In the genomic region with DNA sequence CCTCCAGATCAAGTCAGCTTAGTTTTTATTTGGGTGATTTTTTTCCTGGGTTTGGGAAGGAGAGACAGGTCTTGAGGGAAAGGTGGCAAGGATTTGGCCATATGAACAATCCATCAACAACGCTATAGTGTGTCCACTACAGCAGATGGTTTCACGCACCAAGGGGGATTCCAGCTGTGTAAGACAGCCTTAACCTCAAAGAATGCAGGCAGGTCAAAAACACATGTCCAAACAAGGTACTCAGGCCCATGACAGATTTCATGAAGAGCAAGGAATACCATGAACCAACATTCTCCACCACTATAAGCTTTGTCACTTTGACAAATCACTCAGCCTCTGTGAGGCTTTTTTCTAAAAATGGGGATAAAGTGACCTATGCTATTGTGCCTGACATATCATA, we compare ENCODE assay signal across 1 cellular context.
TF ChIP-seq lines count a peak whose summit lies in the region.

No MANE protein-coding gene starts in this region.

TF ChIP-seq in H1, 55 proteins besides CTCF, POLR2A, EP300 and RAD21:
- TF ChIP-seq FOSL1 (IDR thresholded peaks at IDR 0.05; ENCODE audit: insufficient read depth, low read depth, low read length) (no peak), RXRA (IDR thresholded peaks at IDR 0.05; ENCODE audit: insufficient read depth, low read depth, low read length) (no peak), TAF1 (IDR thresholded peaks at IDR 0.05; ENCODE audit: low read depth, low read length) (no peak), KDM1A (IDR thresholded peaks at IDR 0.05; ENCODE audit: borderline replicate concordance, low read length) (no peak), RNF2 (IDR thresholded peaks at IDR 0.05; ENCODE audit: borderline replicate concordance, low read depth, low read length, missing control alignments, poor library complexity, severe bottlenecking) (no peak), E2F6 (IDR thresholded peaks at IDR 0.05) (no peak), JUND (IDR thresholded peaks at IDR 0.05; ENCODE audit: low read length) (no peak), YY1 (IDR thresholded peaks at IDR 0.05; ENCODE audit: low read depth, low read length) (no peak), PHF8 (conservative IDR thresholded peaks at IDR 0.05; ENCODE audit: low read depth, low read length) (no peak), BRCA1 (IDR thresholded peaks at IDR 0.05; ENCODE audit: low read depth, low read length) (no peak), SP4 (IDR thresholded peaks at IDR 0.05; ENCODE audit: low read length) (no peak)
- TF ChIP-seq, protein P1, sequence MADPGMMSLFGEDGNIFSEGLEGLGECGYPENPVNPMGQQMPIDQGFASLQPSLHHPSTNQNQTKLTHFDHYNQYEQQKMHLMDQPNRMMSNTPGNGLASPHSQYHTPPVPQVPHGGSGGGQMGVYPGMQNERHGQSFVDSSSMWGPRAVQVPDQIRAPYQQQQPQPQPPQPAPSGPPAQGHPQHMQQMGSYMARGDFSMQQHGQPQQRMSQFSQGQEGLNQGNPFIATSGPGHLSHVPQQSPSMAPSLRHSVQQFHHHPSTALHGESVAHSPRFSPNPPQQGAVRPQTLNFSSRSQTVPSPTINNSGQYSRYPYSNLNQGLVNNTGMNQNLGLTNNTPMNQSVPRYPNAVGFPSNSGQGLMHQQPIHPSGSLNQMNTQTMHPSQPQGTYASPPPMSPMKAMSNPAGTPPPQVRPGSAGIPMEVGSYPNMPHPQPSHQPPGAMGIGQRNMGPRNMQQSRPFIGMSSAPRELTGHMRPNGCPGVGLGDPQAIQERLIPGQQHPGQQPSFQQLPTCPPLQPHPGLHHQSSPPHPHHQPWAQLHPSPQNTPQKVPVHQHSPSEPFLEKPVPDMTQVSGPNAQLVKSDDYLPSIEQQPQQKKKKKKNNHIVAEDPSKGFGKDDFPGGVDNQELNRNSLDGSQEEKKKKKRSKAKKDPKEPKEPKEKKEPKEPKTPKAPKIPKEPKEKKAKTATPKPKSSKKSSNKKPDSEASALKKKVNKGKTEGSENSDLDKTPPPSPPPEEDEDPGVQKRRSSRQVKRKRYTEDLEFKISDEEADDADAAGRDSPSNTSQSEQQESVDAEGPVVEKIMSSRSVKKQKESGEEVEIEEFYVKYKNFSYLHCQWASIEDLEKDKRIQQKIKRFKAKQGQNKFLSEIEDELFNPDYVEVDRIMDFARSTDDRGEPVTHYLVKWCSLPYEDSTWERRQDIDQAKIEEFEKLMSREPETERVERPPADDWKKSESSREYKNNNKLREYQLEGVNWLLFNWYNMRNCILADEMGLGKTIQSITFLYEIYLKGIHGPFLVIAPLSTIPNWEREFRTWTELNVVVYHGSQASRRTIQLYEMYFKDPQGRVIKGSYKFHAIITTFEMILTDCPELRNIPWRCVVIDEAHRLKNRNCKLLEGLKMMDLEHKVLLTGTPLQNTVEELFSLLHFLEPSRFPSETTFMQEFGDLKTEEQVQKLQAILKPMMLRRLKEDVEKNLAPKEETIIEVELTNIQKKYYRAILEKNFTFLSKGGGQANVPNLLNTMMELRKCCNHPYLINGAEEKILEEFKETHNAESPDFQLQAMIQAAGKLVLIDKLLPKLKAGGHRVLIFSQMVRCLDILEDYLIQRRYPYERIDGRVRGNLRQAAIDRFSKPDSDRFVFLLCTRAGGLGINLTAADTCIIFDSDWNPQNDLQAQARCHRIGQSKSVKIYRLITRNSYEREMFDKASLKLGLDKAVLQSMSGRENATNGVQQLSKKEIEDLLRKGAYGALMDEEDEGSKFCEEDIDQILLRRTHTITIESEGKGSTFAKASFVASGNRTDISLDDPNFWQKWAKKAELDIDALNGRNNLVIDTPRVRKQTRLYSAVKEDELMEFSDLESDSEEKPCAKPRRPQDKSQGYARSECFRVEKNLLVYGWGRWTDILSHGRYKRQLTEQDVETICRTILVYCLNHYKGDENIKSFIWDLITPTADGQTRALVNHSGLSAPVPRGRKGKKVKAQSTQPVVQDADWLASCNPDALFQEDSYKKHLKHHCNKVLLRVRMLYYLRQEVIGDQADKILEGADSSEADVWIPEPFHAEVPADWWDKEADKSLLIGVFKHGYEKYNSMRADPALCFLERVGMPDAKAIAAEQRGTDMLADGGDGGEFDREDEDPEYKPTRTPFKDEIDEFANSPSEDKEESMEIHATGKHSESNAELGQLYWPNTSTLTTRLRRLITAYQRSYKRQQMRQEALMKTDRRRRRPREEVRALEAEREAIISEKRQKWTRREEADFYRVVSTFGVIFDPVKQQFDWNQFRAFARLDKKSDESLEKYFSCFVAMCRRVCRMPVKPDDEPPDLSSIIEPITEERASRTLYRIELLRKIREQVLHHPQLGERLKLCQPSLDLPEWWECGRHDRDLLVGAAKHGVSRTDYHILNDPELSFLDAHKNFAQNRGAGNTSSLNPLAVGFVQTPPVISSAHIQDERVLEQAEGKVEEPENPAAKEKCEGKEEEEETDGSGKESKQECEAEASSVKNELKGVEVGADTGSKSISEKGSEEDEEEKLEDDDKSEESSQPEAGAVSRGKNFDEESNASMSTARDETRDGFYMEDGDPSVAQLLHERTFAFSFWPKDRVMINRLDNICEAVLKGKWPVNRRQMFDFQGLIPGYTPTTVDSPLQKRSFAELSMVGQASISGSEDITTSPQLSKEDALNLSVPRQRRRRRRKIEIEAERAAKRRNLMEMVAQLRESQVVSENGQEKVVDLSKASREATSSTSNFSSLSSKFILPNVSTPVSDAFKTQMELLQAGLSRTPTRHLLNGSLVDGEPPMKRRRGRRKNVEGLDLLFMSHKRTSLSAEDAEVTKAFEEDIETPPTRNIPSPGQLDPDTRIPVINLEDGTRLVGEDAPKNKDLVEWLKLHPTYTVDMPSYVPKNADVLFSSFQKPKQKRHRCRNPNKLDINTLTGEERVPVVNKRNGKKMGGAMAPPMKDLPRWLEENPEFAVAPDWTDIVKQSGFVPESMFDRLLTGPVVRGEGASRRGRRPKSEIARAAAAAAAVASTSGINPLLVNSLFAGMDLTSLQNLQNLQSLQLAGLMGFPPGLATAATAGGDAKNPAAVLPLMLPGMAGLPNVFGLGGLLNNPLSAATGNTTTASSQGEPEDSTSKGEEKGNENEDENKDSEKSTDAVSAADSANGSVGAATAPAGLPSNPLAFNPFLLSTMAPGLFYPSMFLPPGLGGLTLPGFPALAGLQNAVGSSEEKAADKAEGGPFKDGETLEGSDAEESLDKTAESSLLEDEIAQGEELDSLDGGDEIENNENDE (IDR thresholded peaks at IDR 0.05; ENCODE audit: insufficient replicate concordance, low read length), result no peak
